In genomic region chr7:24757799-24758275, GRCh38 we compare ENCODE assay signal across 8 cellular contexts. TPM values are rescaled to one million over a fixed set of nuclear protein-coding genes. Genes with fewer than 3 reads are reported as not detected.
A peak's percentile ranks its signal among the peaks of the same experiment; 100 is the strongest.
DNase-seq lines count a peak whose midpoint lies in the region; ATAC-seq and TF ChIP-seq lines count a peak whose summit lies in the region.

No MANE protein-coding gene starts in this region.

- H3K36me3 ChIP-seq in GM06990 (ENCODE audit: control insufficient read depth, insufficient read depth, low read length) (no peaks in the 10 kb centered on the region), SJCRH30 (no peaks in the 10 kb centered on the region)

- no peaks in the 10 kb centered on the region for H3K9me3 ChIP-seq in SJCRH30 (replicated peaks)

- H3K27me3 ChIP-seq in GM06990 (replicated peaks; ENCODE audit: control insufficient read depth, insufficient read depth, low read length) (no peaks in the 10 kb centered on the region), SJCRH30 (no peaks in the 10 kb centered on the region)

- intact Hi-C loops in natural killer cell (cut with micrococcal nuclease), result no loop called here

- peaks cover 17% of the 10 kb centered on the region for H3K4me1 ChIP-seq in SJCRH30

- H3K9me3 Mint-ChIP-seq in HFFc6 (no peaks in the 10 kb centered on the region), natural killer cell (no peaks in the 10 kb centered on the region)

- H3K4me3 Mint-ChIP-seq in HFFc6, result peak overlapping the region; percentile 83
- peak overlapping the region; percentile 70 for H3K4me3 Mint-ChIP-seq in natural killer cell

- DNase-seq in GM06990 (ENCODE audit: extremely low read depth, insufficient read length) (no peak), HFFc6 (peak; percentile 60), SJCRH30 (peak; percentile 59 to 72), natural killer cell (no peak), mesenteric fat pad (ENCODE audit: low spot score) (no peak), NCI-H2081 (lab: John Stamatoyannopoulos, UW) (no peak)
- no peak for DNase-seq in effector CD4-positive, alpha-beta T cell

- peaks cover 49% of the 10 kb centered on the region for H3K4me1 Mint-ChIP-seq in HFFc6 (ENCODE audit: low read depth)
- H3K4me1 Mint-ChIP-seq in natural killer cell, result peaks cover 0 to 18% of the 10 kb centered on the region in 2 donors

- H3K36me3 Mint-ChIP-seq in HFFc6 (ENCODE audit: low read depth) (no peaks in the 10 kb centered on the region), natural killer cell (no peaks in the 10 kb centered on the region)

- peak; percentile 60 for ATAC-seq in esophagus mucosa
- ATAC-seq in natural killer cell, result peak in 2 of 3 donors; percentile 13 to 28

- H3K27ac ChIP-seq in SJCRH30, result peak overlapping the region; percentile 83

- H3K4me3 ChIP-seq in GM06990 (replicated peaks; ENCODE audit: low read depth, low read length) (peak overlapping the region; percentile 93), SJCRH30 (peak overlapping the region; percentile 78)

- H3K27ac Mint-ChIP-seq in HFFc6, result peak overlapping the region; percentile 81
- H3K27ac Mint-ChIP-seq in natural killer cell, result no peak overlapping the region

- TF ChIP-seq CTCF in GM06990 (IDR thresholded peaks at IDR 0.05; ENCODE audit: insufficient read depth, low read length, poor library complexity, severe bottlenecking), result no peak
- TF ChIP-seq CTCF in HFFc6 (IDR thresholded peaks at IDR 0.05), result no peak
- TF ChIP-seq CTCF in natural killer cell (IDR thresholded peaks at IDR 0.05), result no peak

- H3K27me3 Mint-ChIP-seq in HFFc6 (ENCODE audit: insufficient read depth) (peaks cover 3% of the 10 kb centered on the region), natural killer cell (ENCODE audit: low read depth in 2 of 2) (peaks cover 38 to 79% of the 10 kb centered on the region in 2 donors)

RNA-seq across cellular contexts. Expression of gene GSDME, which starts 0.6 kb away (rescaled TPM):
- total RNA-seq in HFFc6 (2021; fragmentation: NEBNext Ultra II Directional; extraction: Animal tissue kit (Norgen Biotek cat#: 25700)), result 10 to 100 TPM; 37.1 to 49.8 (median 42.8) TPM
- total RNA-seq in SJCRH30 (2014; rRNA removed; shearing (Covaris generic)), result 21.6 and 24.4 TPM in 2 replicates
- total RNA-seq in esophagus mucosa, result 8.3 TPM
- under 1 TPM in 2 of 3 donors, not detected in 1; 0.20 to 0.31 TPM for total RNA-seq in natural killer cell
- 12.9 TPM for total RNA-seq in mesenteric fat pad

Comparison
In these comparisons a context has a peak if more than half of its experiments do, and no peak if none do; other contexts are left out.
1. DNase-seq: peak in HFFc6 (single experiment) and SJCRH30 (2 of 2); none in GM06990 (single experiment), natural killer cell (single experiment), effector CD4-positive, alpha-beta T cell (single experiment), mesenteric fat pad (single experiment) and NCI-H2081 (0 of 2).